Comparison of ENCODE assay signal across 14 cellular contexts in the genomic region with DNA sequence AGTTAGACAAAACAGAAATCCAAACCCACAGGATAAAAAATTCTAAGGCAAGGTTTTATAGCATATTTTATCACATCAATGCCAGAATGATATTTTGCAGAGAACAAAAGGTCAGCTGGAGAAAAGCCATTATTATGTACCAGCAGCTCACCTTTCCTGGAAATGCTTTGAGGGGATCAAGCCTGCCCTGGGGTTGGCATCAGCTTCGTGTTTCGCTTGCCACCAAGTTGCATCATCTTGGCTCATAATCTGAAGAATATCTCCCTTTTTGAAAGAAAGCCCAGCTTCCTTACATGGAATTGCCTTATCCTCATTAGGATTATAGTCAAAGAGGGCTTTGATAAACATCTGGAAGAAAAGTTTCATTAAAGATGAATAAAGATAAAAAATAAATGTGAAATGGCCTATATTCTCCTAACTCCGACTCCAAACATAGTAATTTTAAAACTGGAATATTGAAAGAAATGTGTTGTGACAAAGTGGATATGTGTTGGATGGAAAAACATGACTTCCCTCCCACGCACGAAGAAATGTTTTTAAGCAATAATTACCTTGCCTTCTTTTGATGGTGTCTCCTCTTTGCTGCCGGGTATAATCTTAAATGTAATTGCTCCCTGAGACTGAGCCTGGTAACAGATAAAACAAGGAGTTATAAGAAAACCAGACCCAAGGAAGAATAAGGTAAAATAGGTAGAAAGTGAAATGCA.
DNase-seq lines count a peak whose midpoint lies in the region; ATAC-seq, FAIRE-seq and TF ChIP-seq lines count a peak whose summit lies in the region.
"Had no signal": no experiment of that assay in that cellular context is flagged by ENCODE, and none has a peak within 500 bp of the region (broad histone marks: within the 10 kb centered on the region; RNA-seq: fewer than 3 reads in every experiment).

No MANE protein-coding gene starts in this region.

- H4K20me1 ChIP-seq in astrocyte (ENCODE audit: insufficient read depth, low read length), result no peaks in the 10 kb centered on the region

- H3K4me2 ChIP-seq in A549 (peak overlapping the region; percentile 12; the same call in 2 of the 3 replicates), astrocyte (ENCODE audit: low read length) (no peak overlapping the region)

- H2AFZ ChIP-seq in astrocyte (ENCODE audit: low read depth, low read length), result no peak overlapping the region

- H3K27me3 ChIP-seq in astrocyte (ENCODE audit: insufficient read depth, low read length) (no peaks in the 10 kb centered on the region), iPS-20b (ENCODE audit: insufficient read depth, low read length) (no peaks in the 10 kb centered on the region)

- no peak overlapping the region for H3K9ac ChIP-seq in astrocyte (ENCODE audit: low read length)
- H3K9ac ChIP-seq in iPS-20b (ENCODE audit: low read depth, low read length), result peak overlapping the region; percentile 10

- H3K4me1 ChIP-seq in A549, result peaks cover 11% of the 10 kb centered on the region; the same call in 2 of the 3 replicates
- H3K4me1 ChIP-seq in astrocyte (ENCODE audit: insufficient read depth, low read length), result peaks cover 10% of the 10 kb centered on the region
- H3K4me1 ChIP-seq in iPS-20b (ENCODE audit: insufficient read depth, low read length), result peaks cover 12% of the 10 kb centered on the region; the same call in 1 of the 2 replicates

- H3K9me3 Mint-ChIP-seq in astrocyte (ENCODE audit: unreplicated experiment), result no peaks in the 10 kb centered on the region
- no peaks in the 10 kb centered on the region for H3K9me3 Mint-ChIP-seq in activated T-cell treated with anti-CD3 and anti-CD28 coated beads, Interleukin-2, amount 50 U/mL, for 4 hours

- TF ChIP-seq CTCF in A549 (IDR thresholded peaks at IDR 0.05) (no peak), astrocyte (IDR thresholded peaks at IDR 0.05; ENCODE audit: insufficient read depth, low read depth, low read length) (no peak), GM20000 (IDR thresholded peaks at IDR 0.05; ENCODE audit: extremely low read depth, missing control alignments) (no peak)

- TF ChIP-seq RAD21 in A549 (conservative IDR thresholded peaks at IDR 0.05 in 1 of 2, IDR thresholded peaks at IDR 0.05 in 1 of 2), result no peak

- peaks cover 27% of the 10 kb centered on the region for H3K4me1 Mint-ChIP-seq in astrocyte (ENCODE audit: low read depth, unreplicated experiment)
- H3K4me1 Mint-ChIP-seq in activated T-cell treated with anti-CD3 and anti-CD28 coated beads, Interleukin-2, amount 50 U/mL, for 4 hours (ENCODE audit: low read depth), result peaks cover 10% of the 10 kb centered on the region

- H3K79me2 ChIP-seq in astrocyte (ENCODE audit: insufficient read depth, low read length), result no peaks in the 10 kb centered on the region

- no peaks in the 10 kb centered on the region for H3K36me3 ChIP-seq in astrocyte (ENCODE audit: insufficient read depth, low read length)
- H3K36me3 ChIP-seq in iPS-20b (ENCODE audit: insufficient read depth, low read depth, low read length), result no peaks in the 10 kb centered on the region

- DNase-seq in A549 (ENCODE audit: low read depth in 1 of 2, low spot score in 1 of 2), result no peak
- DNase-seq in LHCN-M2 (ENCODE audit: low read depth), result peak; percentile 26
- no peak for DNase-seq in astrocyte (ENCODE audit: low read depth)
- no peak for DNase-seq in activated T-cell treated with anti-CD3 and anti-CD28 coated beads, Interleukin-2, amount 50 U/mL, for 4 hours
- no peak for DNase-seq in GM20000 (ENCODE audit: low spot score)
- DNase-seq in anterior cingulate cortex (lab: John Stamatoyannopoulos, UW), result no peak
- DNase-seq in frontal cortex (ENCODE audit: low spot score in 2 of 2), result no peak
- DNase-seq: activated CD4-positive, alpha-beta T cell treated with anti-CD3 and anti-CD28 coated beads, Interleukin-2, amount 50 U/mL, for 48 hours; activated naive CD4-positive, alpha-beta T cell; DMS79; NCI-H524 treated with DMSO at 0.1 percent for 48 hours; T-helper 9 cell had no signal

- CTCF ChIA-PET in A549 (lab: Yijun Ruan, JAX), result interaction anchor here (1.1 kb wide), 1 partner anchor 274 kb away, joined by 4 read pairs; no protein-coding TSS in a partner anchor

- H3K4me3 ChIP-seq in A549, result no peak overlapping the region
- no peak overlapping the region for H3K4me3 ChIP-seq in astrocyte (ENCODE audit: insufficient read depth, low read depth, low read length)
- no peak overlapping the region for H3K4me3 ChIP-seq in iPS-20b (ENCODE audit: low read length)

- H3K27ac ChIP-seq in A549 (no peak overlapping the region), astrocyte (ENCODE audit: low read depth, low read length) (no peak overlapping the region), iPS-20b (ENCODE audit: low read length) (no peak overlapping the region)

- no peak for ATAC-seq in A549
- ATAC-seq in activated T-cell treated with anti-CD3 and anti-CD28 coated beads, Interleukin-2, amount 50 U/mL, for 4 hours, result no peak
- ATAC-seq: esophagus mucosa had no signal

- TF ChIP-seq EP300 in A549 (IDR thresholded peaks at IDR 0.05), result no peak

- 41% methylated on average over 6 of the region's 6 CpGs for WGBS in A549 (ENCODE audit: missing lambda C conversion rate)

- POLR2A ChIA-PET in A549 (lab: Yijun Ruan, JAX), result no interaction called here

- H3K36me3 Mint-ChIP-seq in astrocyte (ENCODE audit: low read depth, unreplicated experiment), result peaks cover 2% of the 10 kb centered on the region
- H3K36me3 Mint-ChIP-seq in activated T-cell treated with anti-CD3 and anti-CD28 coated beads, Interleukin-2, amount 50 U/mL, for 4 hours (ENCODE audit: insufficient read depth), result peaks cover 38% of the 10 kb centered on the region

- no peak for TF ChIP-seq POLR2A in A549 (IDR thresholded peaks at IDR 0.05; ENCODE audit: low read length)

- H3K4me3 Mint-ChIP-seq in astrocyte (ENCODE audit: unreplicated experiment), result no peak overlapping the region
- H3K4me3 Mint-ChIP-seq in activated T-cell treated with anti-CD3 and anti-CD28 coated beads, Interleukin-2, amount 50 U/mL, for 4 hours, result no peak overlapping the region

- H3K9me3 ChIP-seq in A549 (no peaks in the 10 kb centered on the region), astrocyte (ENCODE audit: insufficient read depth, low read depth, low read length) (no peaks in the 10 kb centered on the region), iPS-20b (ENCODE audit: insufficient read depth, low read depth, low read length) (no peaks in the 10 kb centered on the region)

- FAIRE-seq in A549 (lab: Jason Lieb, UNC) (no peak), astrocyte (lab: Jason Lieb, UNC) (no peak), frontal cortex (lab: Jason Lieb, UNC) (no peak)

- H3K27ac Mint-ChIP-seq in astrocyte (ENCODE audit: unreplicated experiment), result peak overlapping the region; percentile 3

- no peaks in the 10 kb centered on the region for H3K27me3 Mint-ChIP-seq in astrocyte (ENCODE audit: low read depth, unreplicated experiment)
- no peaks in the 10 kb centered on the region for H3K27me3 Mint-ChIP-seq in activated T-cell treated with anti-CD3 and anti-CD28 coated beads, Interleukin-2, amount 50 U/mL, for 4 hours (ENCODE audit: low read depth)

TF ChIP-seq in A549, 52 proteins besides CTCF, POLR2A, EP300 and RAD21:
- TF ChIP-seq, protein P1, sequence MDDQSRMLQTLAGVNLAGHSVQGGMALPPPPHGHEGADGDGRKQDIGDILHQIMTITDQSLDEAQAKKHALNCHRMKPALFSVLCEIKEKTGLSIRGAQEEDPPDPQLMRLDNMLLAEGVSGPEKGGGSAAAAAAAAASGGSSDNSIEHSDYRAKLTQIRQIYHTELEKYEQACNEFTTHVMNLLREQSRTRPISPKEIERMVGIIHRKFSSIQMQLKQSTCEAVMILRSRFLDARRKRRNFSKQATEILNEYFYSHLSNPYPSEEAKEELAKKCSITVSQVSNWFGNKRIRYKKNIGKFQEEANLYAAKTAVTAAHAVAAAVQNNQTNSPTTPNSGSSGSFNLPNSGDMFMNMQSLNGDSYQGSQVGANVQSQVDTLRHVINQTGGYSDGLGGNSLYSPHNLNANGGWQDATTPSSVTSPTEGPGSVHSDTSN (IDR thresholded peaks at IDR 0.05), result no peak
- TF ChIP-seq ZC3H11A (IDR thresholded peaks at IDR 0.05), result no peak
- TF ChIP-seq FOSL2 (IDR thresholded peaks at IDR 0.05), result no peak
- no peak for TF ChIP-seq FOSL2 (CRISPR knock-in tag; IDR thresholded peaks at IDR 0.05)
- no peak for TF ChIP-seq CEBPB (IDR thresholded peaks at IDR 0.05)
- TF ChIP-seq, protein P2, sequence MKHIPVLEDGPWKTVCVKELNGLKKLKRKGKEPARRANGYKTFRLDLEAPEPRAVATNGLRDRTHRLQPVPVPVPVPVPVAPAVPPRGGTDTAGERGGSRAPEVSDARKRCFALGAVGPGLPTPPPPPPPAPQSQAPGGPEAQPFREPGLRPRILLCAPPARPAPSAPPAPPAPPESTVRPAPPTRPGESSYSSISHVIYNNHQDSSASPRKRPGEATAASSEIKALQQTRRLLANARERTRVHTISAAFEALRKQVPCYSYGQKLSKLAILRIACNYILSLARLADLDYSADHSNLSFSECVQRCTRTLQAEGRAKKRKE (CRISPR knock-in tag; IDR thresholded peaks at IDR 0.05; ENCODE audit: low read depth), result no peak
- TF ChIP-seq RNF2 (IDR thresholded peaks at IDR 0.05; ENCODE audit: borderline replicate concordance, low read depth), result no peak
- no peak for TF ChIP-seq ESRRA (IDR thresholded peaks at IDR 0.05; ENCODE audit: borderline replicate concordance, low read length)
- TF ChIP-seq EHMT2 (IDR thresholded peaks at IDR 0.05; ENCODE audit: low read depth), result no peak
- no peak for TF ChIP-seq RARB (CRISPR knock-in tag; IDR thresholded peaks at IDR 0.05)
- TF ChIP-seq, protein P3, sequence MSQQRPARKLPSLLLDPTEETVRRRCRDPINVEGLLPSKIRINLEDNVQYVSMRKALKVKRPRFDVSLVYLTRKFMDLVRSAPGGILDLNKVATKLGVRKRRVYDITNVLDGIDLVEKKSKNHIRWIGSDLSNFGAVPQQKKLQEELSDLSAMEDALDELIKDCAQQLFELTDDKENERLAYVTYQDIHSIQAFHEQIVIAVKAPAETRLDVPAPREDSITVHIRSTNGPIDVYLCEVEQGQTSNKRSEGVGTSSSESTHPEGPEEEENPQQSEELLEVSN (IDR thresholded peaks at IDR 0.05; ENCODE audit: borderline replicate concordance, low read depth), result no peak
- no peak for TF ChIP-seq PHF8 (IDR thresholded peaks at IDR 0.05; ENCODE audit: borderline replicate concordance, low read depth)
- TF ChIP-seq, protein P4, sequence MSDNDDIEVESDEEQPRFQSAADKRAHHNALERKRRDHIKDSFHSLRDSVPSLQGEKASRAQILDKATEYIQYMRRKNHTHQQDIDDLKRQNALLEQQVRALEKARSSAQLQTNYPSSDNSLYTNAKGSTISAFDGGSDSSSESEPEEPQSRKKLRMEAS (IDR thresholded peaks at IDR 0.05), result no peak
- no peak for TF ChIP-seq FOSB (CRISPR knock-in tag; IDR thresholded peaks at IDR 0.05)
- TF ChIP-seq JUNB (IDR thresholded peaks at IDR 0.05), result no peak
